In the genomic region with DNA sequence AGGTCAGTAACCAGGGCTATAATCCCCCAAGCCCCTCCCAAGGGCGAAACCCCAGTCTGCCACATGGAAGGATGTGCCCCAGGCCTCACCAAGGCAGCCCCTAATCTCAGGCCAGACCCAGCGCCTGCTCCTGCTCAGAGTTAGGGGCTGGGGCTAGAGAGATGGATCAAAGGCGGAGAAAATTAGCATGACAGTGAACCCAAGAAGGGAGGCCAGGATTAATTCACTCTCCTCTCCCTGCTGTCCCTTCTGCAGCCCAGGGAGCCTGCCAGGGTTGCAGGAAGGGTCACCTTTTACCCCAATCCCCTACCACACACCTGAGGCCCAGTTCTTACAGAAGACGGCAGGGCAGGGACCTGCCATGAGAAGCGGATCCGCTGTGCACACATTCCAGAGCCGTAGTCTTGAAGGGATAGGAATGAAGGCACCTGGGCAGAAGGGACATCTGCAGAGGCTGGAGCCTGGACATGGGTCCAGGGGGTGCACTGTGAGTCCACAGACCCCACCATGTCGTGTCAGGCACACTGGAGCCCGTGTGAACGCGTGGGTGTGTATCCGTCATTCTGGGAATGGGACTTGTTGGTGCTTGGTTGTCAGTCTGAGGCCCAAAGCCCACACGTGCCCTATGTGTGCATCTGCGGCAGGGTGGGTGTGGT, we compare ENCODE assay signal across 1 cellular context.
TF ChIP-seq lines count a peak whose summit lies in the region.

No MANE protein-coding gene starts in this region.

TF ChIP-seq in H1, 55 proteins besides CTCF, POLR2A, EP300 and RAD21:
- TF ChIP-seq CREB1 (IDR thresholded peaks at IDR 0.05) (no peak), MAX (IDR thresholded peaks at IDR 0.05) (0 out of 2 replicates have a peak, but pooled peaks have one; percentile 21), NANOG (IDR thresholded peaks at IDR 0.05; ENCODE audit: insufficient read depth, low read depth, low read length, poor library complexity, severe bottlenecking) (no peak), SP1 (IDR thresholded peaks at IDR 0.05; ENCODE audit: low read depth, low read length) (no peak), SRF (IDR thresholded peaks at IDR 0.05; ENCODE audit: low read depth, low read length) (no peak)
TF ChIP-seq in H1: peak in this region for 1.
